ENCODE assay signal across 18 cellular contexts in genomic region chr6:65999288-65999791, GRCh38.
"Had no signal": no experiment of that assay in that cellular context is flagged by ENCODE, and none has a peak within 500 bp of the region (broad histone marks: within the 10 kb centered on the region; RNA-seq: fewer than 3 reads in every experiment).

No MANE protein-coding gene starts in this region.

- H3K36me3 ChIP-seq: colonic mucosa, lower lobe of right lung, stomach had no signal

- ATAC-seq: foreskin keratinocyte, psoas muscle, sciatic nerve had no signal

- H3K27ac Mint-ChIP-seq: immature natural killer cell, memory B cell, nephron had no signal

- H3K4me3 Mint-ChIP-seq: immature natural killer cell, memory B cell, nephron had no signal

- H3K9me3 ChIP-seq: colonic mucosa, lower lobe of right lung, psoas muscle had no signal

- H2AFZ ChIP-seq: parathyroid adenoma had no signal

- H3K4me1 Mint-ChIP-seq: immature natural killer cell, memory B cell, nephron had no signal

- H3K9me3 Mint-ChIP-seq: nephron had no signal

- H3K9ac ChIP-seq: parathyroid adenoma had no signal

- H3K4me3 ChIP-seq: colonic mucosa, lower lobe of right lung, psoas muscle, stomach had no signal

- H3K27me3 Mint-ChIP-seq: memory B cell had no signal

- H3K27me3 ChIP-seq: colonic mucosa, foreskin keratinocyte, stomach had no signal

- H3K36me3 Mint-ChIP-seq: memory B cell had no signal

- H3K4me1 ChIP-seq: colonic mucosa, foreskin keratinocyte, lower lobe of right lung, parathyroid adenoma, psoas muscle, stomach had no signal

- DNase-seq: cerebellar nuclear complex; colonic mucosa; dermis blood vessel endothelial cell; foreskin keratinocyte; immature natural killer cell; lower lobe of right lung; midbrain; retina; stimulated activated CD4-positive, alpha-beta T cell treated with anti-CD3 and anti-CD28 coated beads, Interleukin-12 subunit alpha, Interleukin-12 subunit beta, amount 100 ng/mL, for 4 hours; stimulated activated naive CD4-positive, alpha-beta T cell; stomach; substantia nigra; trophoblast cell had no signal

- H3K27ac ChIP-seq: colonic mucosa, foreskin keratinocyte, lower lobe of right lung, parathyroid adenoma, psoas muscle, stomach had no signal
